1 cellular context compared by ENCODE assay signal in the genomic region with DNA sequence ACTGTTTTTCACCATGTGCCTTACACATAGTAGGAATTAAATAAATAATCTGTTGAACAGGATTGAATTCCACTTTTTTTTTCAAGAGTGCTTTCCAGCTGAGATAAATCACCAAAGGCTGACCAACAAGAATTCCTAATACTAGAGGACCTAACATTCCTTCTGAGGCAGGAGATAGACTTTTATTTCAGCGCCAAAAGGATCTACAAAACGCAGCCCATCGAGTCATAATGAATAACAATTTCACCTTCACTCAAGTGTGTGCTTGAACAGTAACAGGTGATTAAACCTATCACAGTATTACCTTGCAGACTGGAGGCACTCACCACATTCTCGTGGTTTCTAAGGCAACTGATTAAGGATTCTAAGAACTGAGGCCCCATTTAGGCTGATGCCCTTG.
TF ChIP-seq lines count a peak whose summit lies in the region.

No MANE protein-coding gene starts in this region.

TF ChIP-seq in IMR-90, 13 proteins besides CTCF, POLR2A, EP300 and RAD21 (continued from another document):
- TF ChIP-seq NFE2L2 (IDR thresholded peaks at IDR 0.05; ENCODE audit: low read depth, low read length), result no peak
